In genomic region chr3:8501388-8502131, GRCh38 we compare ENCODE assay signal across 8 cellular contexts. TPM values are rescaled to one million over a fixed set of nuclear protein-coding genes. Genes with fewer than 3 reads are reported as not detected.
A peak's percentile ranks its signal among the peaks of the same experiment; 100 is the strongest.
DNase-seq lines count a peak whose midpoint lies in the region; ATAC-seq and TF ChIP-seq lines count a peak whose summit lies in the region.

Gene LMCD1, plus strand, starts transcription at chr3:8501823. Its CDS starts 116 bp downstream, at chr3:8501939.

- peaks cover 7 to 30% of the 10 kb centered on the region in 2 experiments; a peak in 3 of 4 replicates for H3K79me1 ChIP-seq in IMR-90 (ENCODE audit: low read depth in 1 of 2, low read length in 2 of 2)

- WGBS in IMR-90 (ENCODE audit: extremely low coverage in 2 of 2, insufficient read length in 1 of 2), 2 experiments, result 0% methylated on average over 20 of the region's 49 CpGs; no CpG with 5 or more reads in 1 of the 2 experiments

- TF ChIP-seq POLR2A in IMR-90 (IDR thresholded peaks at IDR 0.05; ENCODE audit: low read depth, low read length), result peak; percentile 90

- peak within 1 kb of the TSS; percentile 18 for H2AK9ac ChIP-seq in IMR-90 (replicated peaks; ENCODE audit: low read depth, low read length, poor library complexity)

- in situ Hi-C loops in IMR-90 (cut with MboI; ENCODE audit: low sequenced_read_pairs), result no loop called here

- H2BK20ac ChIP-seq in IMR-90 (ENCODE audit: low read depth, low read length), result peak within 1 kb of the TSS; percentile 89

- no peaks in the 10 kb centered on the region for H3K36me3 ChIP-seq in IMR-90 (ENCODE audit: control insufficient read depth, insufficient read depth, low read length)

- H3K4me1 ChIP-seq in IMR-90 (ENCODE audit: control insufficient read depth, insufficient read depth, low read length), result peaks cover 24% of the 10 kb centered on the region

- H3K9ac ChIP-seq in IMR-90 (ENCODE audit: low read depth, low read length), result peak within 1 kb of the TSS; percentile 90

- peak within 1 kb of the TSS; percentile 81 for H3K23ac ChIP-seq in IMR-90 (ENCODE audit: low read depth, low read length)

- peak within 1 kb of the TSS; percentile 89 for H2AFZ ChIP-seq in IMR-90 (replicated peaks; ENCODE audit: low read length, poor library complexity)

- H2BK120ac ChIP-seq in IMR-90 (ENCODE audit: low read depth, low read length), result peak within 1 kb of the TSS; percentile 95

- dilution Hi-C loops in IMR-90 (cut with HindIII; ENCODE audit: low sequenced_read_pairs, unreplicated experiment), result no loop called here

- peak within 1 kb of the TSS; percentile 90 for H3K4ac ChIP-seq in IMR-90 (ENCODE audit: low read depth, low read length)

- H4K20me1 ChIP-seq in IMR-90 (ENCODE audit: insufficient read depth, low read length), result no peaks in the 10 kb centered on the region

- no peaks in the 10 kb centered on the region for H3K36me3 Mint-ChIP-seq in nephron progenitor cell (ENCODE audit: low read depth)
- no peaks in the 10 kb centered on the region for H3K36me3 Mint-ChIP-seq in stimulated activated naive CD8-positive, alpha-beta T cell treated with anti-CD3 and anti-CD28 coated beads, Interleukin-15, Interleukin-2, amounts not matched to agents 100 ng/mL and 50 ng/mL, for 24 hours (ENCODE audit: low read depth)

- H3K27ac Mint-ChIP-seq in nephron progenitor cell, result peak within 1 kb of the TSS; percentile 91
- H3K27ac Mint-ChIP-seq in stimulated activated naive CD8-positive, alpha-beta T cell treated with anti-CD3 and anti-CD28 coated beads, Interleukin-15, Interleukin-2, amounts not matched to agents 100 ng/mL and 50 ng/mL, for 24 hours, result no peak within 1 kb of the TSS

- POLR2A ChIA-PET in IMR-90 (lab: Charles Lee; ENCODE audit: unreplicated experiment), result interaction anchor here (0.6 to 1.0 kb wide), 3 partner anchors 18 to 73 kb away, joined by 3 read pairs; no protein-coding TSS in a partner anchor

- H3K56ac ChIP-seq in IMR-90 (ENCODE audit: extremely low read depth, insufficient read depth, low read length), result peak within 1 kb of the TSS; percentile 92

- H3K9me3 Mint-ChIP-seq in nephron progenitor cell, result no peaks in the 10 kb centered on the region
- no peaks in the 10 kb centered on the region for H3K9me3 Mint-ChIP-seq in stimulated activated naive CD8-positive, alpha-beta T cell treated with anti-CD3 and anti-CD28 coated beads, Interleukin-15, Interleukin-2, amounts not matched to agents 100 ng/mL and 50 ng/mL, for 24 hours

- H3K27me3 ChIP-seq in IMR-90 (ENCODE audit: control insufficient read depth, insufficient read depth, low read length), result no peaks in the 10 kb centered on the region

- peak within 1 kb of the TSS; percentile 85 for H4K91ac ChIP-seq in IMR-90 (ENCODE audit: insufficient read depth, low read depth, low read length)

- H3K14ac ChIP-seq in IMR-90 (replicated peaks; ENCODE audit: low read depth, low read length), result peak within 1 kb of the TSS; percentile 77

- no TSS peak for BruUV-seq in IMR-90 (replicated peaks; lab: Mats Ljungman, UMichigan)

- H3K27me3 Mint-ChIP-seq in nephron progenitor cell (ENCODE audit: low read depth, poor library complexity), result peaks cover 11% of the 10 kb centered on the region
- H3K27me3 Mint-ChIP-seq in stimulated activated naive CD8-positive, alpha-beta T cell treated with anti-CD3 and anti-CD28 coated beads, Interleukin-15, Interleukin-2, amounts not matched to agents 100 ng/mL and 50 ng/mL, for 24 hours, result peaks cover 22% of the 10 kb centered on the region

- peak; percentile 92 for DNase-seq in DMS153 (lab: John Stamatoyannopoulos, UW)
- peak; percentile 95 for DNase-seq in IMR-90
- peak; percentile 89 for DNase-seq in SHP77 treated with DMSO at 0.1 percent for 48 hours (lab: John Stamatoyannopoulos, UW)
- peak; percentile 27 to 58 (median 33) for DNase-seq in activated naive CD4-positive, alpha-beta T cell (lab: John Stamatoyannopoulos, UW)
- peak; percentile 97 for DNase-seq in fibroblast of villous mesenchyme (ENCODE audit: low read depth)
- DNase-seq in nephron progenitor cell, result peak; percentile 92

- H2BK15ac ChIP-seq in IMR-90 (ENCODE audit: low read depth, low read length), result peak within 1 kb of the TSS; percentile 67

- intact Hi-C loops in IMR-90 (cut with micrococcal nuclease), result loop anchor here (1.0 to 5.0 kb wide), 5 partner anchors 36 to 122 kb away; no protein-coding TSS in a partner anchor

- TF ChIP-seq CTCF in IMR-90 (conservative IDR thresholded peaks at IDR 0.05; ENCODE audit: low read depth, low read length) (peak; percentile 27; the same call in 1 of the 2 replicates), fibroblast of villous mesenchyme (IDR thresholded peaks at IDR 0.05; ENCODE audit: insufficient read depth, low read depth, low read length) (peak; percentile 26), nephron progenitor cell (IDR thresholded peaks at IDR 0.05) (peak; percentile 16)

- H4K5ac ChIP-seq in IMR-90 (ENCODE audit: low read depth, low read length), result peak within 1 kb of the TSS; percentile 94

- CTCF ChIA-PET in IMR-90 (lab: Yijun Ruan, JAX), result interaction anchor here (0.6 to 1.4 kb wide), 10 partner anchors 18 to 851 kb away, joined by 3 to 7 read pairs (median 3); no protein-coding TSS in a partner anchor

- peak within 1 kb of the TSS; percentile 90 for H3K4me2 ChIP-seq in IMR-90 (ENCODE audit: low read depth, low read length)

- no peak; the same call in 1 of the 2 replicates for TF ChIP-seq RAD21 in IMR-90 (IDR thresholded peaks at IDR 0.05; ENCODE audit: low read length)

- H3K4me3 Mint-ChIP-seq in nephron progenitor cell, result peak within 1 kb of the TSS; percentile 88
- peak within 1 kb of the TSS; percentile 60 for H3K4me3 Mint-ChIP-seq in stimulated activated naive CD8-positive, alpha-beta T cell treated with anti-CD3 and anti-CD28 coated beads, Interleukin-15, Interleukin-2, amounts not matched to agents 100 ng/mL and 50 ng/mL, for 24 hours

- peak within 1 kb of the TSS; percentile 18 for H2AK5ac ChIP-seq in IMR-90 (ENCODE audit: low read depth, low read length)

- ATAC-seq in GM21576 (IDR thresholded peaks at IDR 0.05; ENCODE audit: unreplicated experiment) (peak; percentile 94), IMR-90 (ENCODE audit: low read depth) (peak; percentile 97)

- no peaks in the 10 kb centered on the region for H3K9me3 ChIP-seq in IMR-90 (ENCODE audit: control insufficient read depth, insufficient read depth, low read length)

- peaks cover 21% of the 10 kb centered on the region for H3K9me1 ChIP-seq in IMR-90 (ENCODE audit: insufficient read depth, low read length)

- H3K4me3 ChIP-seq in IMR-90 (ENCODE audit: insufficient read depth, low read depth, low read length), result peak within 1 kb of the TSS; percentile 56
- peak within 1 kb of the TSS; percentile 73 for H3K4me3 ChIP-seq in fibroblast of villous mesenchyme (ENCODE audit: low read depth, low read length)

- H3K27ac ChIP-seq in IMR-90 (ENCODE audit: insufficient read depth, low read length), result peak within 1 kb of the TSS; percentile 95

- H3K4me1 Mint-ChIP-seq in nephron progenitor cell, result peaks cover 70% of the 10 kb centered on the region
- peaks cover 39% of the 10 kb centered on the region for H3K4me1 Mint-ChIP-seq in stimulated activated naive CD8-positive, alpha-beta T cell treated with anti-CD3 and anti-CD28 coated beads, Interleukin-15, Interleukin-2, amounts not matched to agents 100 ng/mL and 50 ng/mL, for 24 hours (ENCODE audit: low read depth)

- peak within 1 kb of the TSS; percentile 78 for H2BK5ac ChIP-seq in IMR-90 (ENCODE audit: low read depth, low read length, poor library complexity, severe bottlenecking)

- H4K8ac ChIP-seq in IMR-90 (ENCODE audit: low read depth in 2 of 2, low read length in 2 of 2), result peak within 1 kb of the TSS; percentile 73 to 91

- peak within 1 kb of the TSS; percentile 97 for H3K18ac ChIP-seq in IMR-90 (ENCODE audit: low read depth, low read length)

TF ChIP-seq in IMR-90, 13 proteins besides CTCF, POLR2A, EP300 and RAD21:
- TF ChIP-seq MAZ (IDR thresholded peaks at IDR 0.05; ENCODE audit: borderline replicate concordance, low read depth, low read length) (peak; percentile 92), FOS (IDR thresholded peaks at IDR 0.05; ENCODE audit: low read depth, low read length) (peak; percentile 43), RCOR1 (IDR thresholded peaks at IDR 0.05; ENCODE audit: insufficient replicate concordance, low read length) (no peak), MXI1 (IDR thresholded peaks at IDR 0.05; ENCODE audit: borderline replicate concordance, low read depth, low read length) (peak; percentile 18; the same call in 1 of the 2 replicates), USF2 (IDR thresholded peaks at IDR 0.05; ENCODE audit: low read depth, low read length) (no peak), CHD1 (IDR thresholded peaks at IDR 0.05; ENCODE audit: low read depth, low read length) (no peak), RFX5 (IDR thresholded peaks at IDR 0.05; ENCODE audit: low read depth, low read length) (no peak), MAFK (IDR thresholded peaks at IDR 0.05; ENCODE audit: low read depth, low read length) (no peak), ELK1 (IDR thresholded peaks at IDR 0.05; ENCODE audit: borderline replicate concordance, low read depth, low read length) (no peak), BHLHE40 (IDR thresholded peaks at IDR 0.05; ENCODE audit: low read depth, low read length) (no peak), CEBPB (IDR thresholded peaks at IDR 0.05; ENCODE audit: low read depth, low read length) (no peak)

RNA-seq across cellular contexts. Expression of gene LMCD1, which starts in this region (rescaled TPM):
- total RNA-seq in IMR-90 (2012; rRNA removed) (33.6 and 50.0 TPM in 2 replicates), fibroblast of villous mesenchyme (95.0 and 170 TPM in 2 replicates)
- polyA plus RNA-seq in IMR-90 (2012; rRNA removed), result 43.1 and 53.8 TPM in 2 replicates
- 47.4 and 70.5 TPM in 2 replicates for polyA plus RNA-seq in IMR-90 (2012; cell fraction: cytosol; rRNA removed)
- polyA plus RNA-seq in IMR-90 (2012; cell fraction: nucleus; rRNA removed; ENCODE audit: low replicate concordance), result 28.7 and 43.9 TPM in 2 replicates

Comparison
In these comparisons a context has a peak if more than half of its experiments do, and no peak if none do; other contexts are left out.
1. Peak in every context shown above with its lines: DNase-seq, ATAC-seq, H3K4me3 ChIP-seq and H3K27ac ChIP-seq.
2. DNase-seq: peak in every context shown above with its lines; median percentile 97 in fibroblast of villous mesenchyme; 95 in IMR-90; 92 in DMS153; 92 in nephron progenitor cell; 89 in SHP77 treated with DMSO at 0.1 percent for 48 hours; 33 in activated naive CD4-positive, alpha-beta T cell.